In genomic region chr15:45386420-45386819, GRCh38 we compare ENCODE assay signal across 12 cellular contexts. TPM values are rescaled to one million over a fixed set of nuclear protein-coding genes. Genes with fewer than 3 reads are reported as not detected.
DNase-seq lines count a peak whose midpoint lies in the region; ATAC-seq, FAIRE-seq and TF ChIP-seq lines count a peak whose summit lies in the region.
"Had no signal": no experiment of that assay in that cellular context is flagged by ENCODE, and none has a peak within 500 bp of the region (broad histone marks: within the 10 kb centered on the region; RNA-seq: fewer than 3 reads in every experiment).

No MANE protein-coding gene starts in this region.

- no peak overlapping the region for H3K4me3 ChIP-seq in coronary artery
- no peak overlapping the region for H3K4me3 ChIP-seq in HepG2 (replicated peaks in 1 of 3; ENCODE audit: insufficient read depth in 1 of 3, low read depth in 2 of 3, low read length in 3 of 3)
- no peak overlapping the region for H3K4me3 ChIP-seq in subcutaneous abdominal adipose tissue (ENCODE audit: low read depth in 1 of 5, low read length in 5 of 5)
- no peak overlapping the region for H3K4me3 ChIP-seq in H7 (ENCODE audit: insufficient read depth, low read depth, low read length)
- H3K4me3 ChIP-seq: breast epithelium had no signal

- H3K27me3 ChIP-seq in HepG2 (ENCODE audit: control insufficient read depth in 1 of 2, insufficient read depth in 2 of 2, low read length in 2 of 2) = no peaks in the 10 kb centered on the region; a peak in 1 of 5 replicates
- H3K27me3 ChIP-seq in subcutaneous abdominal adipose tissue (ENCODE audit: control insufficient read depth in 5 of 5, insufficient read depth in 4 of 5, low read length in 5 of 5) = peaks cover 0 to 3% (median 0%) of the 10 kb centered on the region in 5 donors
- peaks cover 3% of the 10 kb centered on the region; the same call in 1 of the 2 replicates for H3K27me3 ChIP-seq in H7 (ENCODE audit: control insufficient read depth, insufficient read depth, low read length)
- H3K27me3 ChIP-seq: breast epithelium had no signal

- peak; percentile 22 to 71 for DNase-seq in NCI-H524 (lab: John Stamatoyannopoulos, UW)
- DNase-seq in coronary artery (ENCODE audit: low spot score) = no peak
- DNase-seq in HepG2 (ENCODE audit: low spot score) = peak; percentile 47
- DNase-seq in H7 = no peak
- no peak for DNase-seq in GDM1 (lab: John Stamatoyannopoulos, UW)
- DNase-seq: GOT3, NCI-H2081 treated with DMSO at 0.1 percent for 48 hours had no signal

- intact Hi-C loops in HepG2 (cut with micrococcal nuclease; ENCODE audit: unreplicated experiment) = loop anchor here (2.0 kb wide), 2 partner anchors 40 to 52 kb away; no protein-coding TSS in a partner anchor

- no peak; a peak in 1 of 4 replicates for TF ChIP-seq EP300 in HepG2 (IDR thresholded peaks at IDR 0.05; ENCODE audit: low read depth in 2 of 2, low read length in 2 of 2)
- no peak for TF ChIP-seq EP300 in HepG2 (CRISPR knock-in tag; IDR thresholded peaks at IDR 0.05; ENCODE audit: borderline replicate concordance)

- TF ChIP-seq POLR2A in HepG2 (IDR thresholded peaks at IDR 0.05; ENCODE audit: insufficient read depth in 1 of 2, low read depth in 2 of 2, low read length in 2 of 2) = no peak

- in situ Hi-C loops in HepG2 (cut with HindIII; ENCODE audit: extremely low pct_ligation_motif_present, low pct_unique_long_range_greater_than_20kb) = no loop called here

- peak; percentile 46 for FAIRE-seq in HepG2 (lab: Jason Lieb, UNC)

- CTCF ChIA-PET in HepG2 (lab: Yijun Ruan, JAX; ENCODE audit: low intra/inter-chr PET ratio, low total read pairs) = no interaction called here

- peak overlapping the region; percentile 54 for H3K4me2 ChIP-seq in HepG2 (ENCODE audit: low read depth, low read length)

- H3K36me3 ChIP-seq in HepG2 (replicated peaks in 1 of 2; ENCODE audit: control insufficient read depth in 1 of 2, insufficient read depth in 2 of 2, low read length in 2 of 2) (no peaks in the 10 kb centered on the region), subcutaneous abdominal adipose tissue (ENCODE audit: control insufficient read depth in 5 of 5, insufficient read depth in 5 of 5, low read length in 5 of 5) (no peaks in the 10 kb centered on the region), H7 (replicated peaks; ENCODE audit: control insufficient read depth, insufficient read depth, low read length) (no peaks in the 10 kb centered on the region)
- H3K36me3 ChIP-seq: breast epithelium had no signal

- 14% methylated on average over 5 of the region's 5 CpGs for WGBS in HepG2 (ENCODE audit: low lambda C conversion rate)

- POLR2A ChIA-PET in HepG2 (lab: Yijun Ruan, JAX) = interaction anchor here (2.2 kb wide), 1 partner anchor 16 kb away, joined by 9 read pairs; a partner anchor contains a TSS

- TF ChIP-seq CTCF in coronary artery (IDR thresholded peaks at IDR 0.05) (no peak), HepG2 (CRISPR knock-in tag; IDR thresholded peaks at IDR 0.05) (no peak)

- H3K79me2 ChIP-seq in HepG2 (ENCODE audit: insufficient read depth, low read length) = peaks cover 3% of the 10 kb centered on the region

- H3K9ac ChIP-seq in HepG2 (ENCODE audit: insufficient read depth, low read depth, low read length) (0 out of 2 replicates have a peak overlapping the region, but pooled peaks have one; percentile 8), subcutaneous abdominal adipose tissue (ENCODE audit: low read length in 5 of 5) (peak overlapping the region in 1 of 5 donors; percentile 43)

- peaks cover 76% of the 10 kb centered on the region for H3K4me1 ChIP-seq in HepG2 (ENCODE audit: insufficient read depth, low read length)
- peaks cover 5 to 22% (median 17%) of the 10 kb centered on the region in 5 donors for H3K4me1 ChIP-seq in subcutaneous abdominal adipose tissue (ENCODE audit: control insufficient read depth in 5 of 5, insufficient read depth in 5 of 5, low read length in 5 of 5)
- H3K4me1 ChIP-seq: breast epithelium had no signal

- no peak for TF ChIP-seq RAD21 in HepG2 (CRISPR knock-in tag; IDR thresholded peaks at IDR 0.05)

- H3K9me3 ChIP-seq in HepG2 (ENCODE audit: low read length) (no peaks in the 10 kb centered on the region), subcutaneous abdominal adipose tissue (ENCODE audit: control insufficient read depth in 5 of 5, low read length in 5 of 5) (no peaks in the 10 kb centered on the region)
- H3K9me3 ChIP-seq: breast epithelium had no signal

- ATAC-seq in HepG2 (peak; percentile 65), HG03457 (IDR thresholded peaks at IDR 0.05; ENCODE audit: unreplicated experiment) (no peak)

- no peak overlapping the region for H2AFZ ChIP-seq in HepG2 (ENCODE audit: low read length)

- H3K27ac ChIP-seq in coronary artery = peak overlapping the region; percentile 23 to 47
- peak overlapping the region; percentile 69 for H3K27ac ChIP-seq in HepG2 (ENCODE audit: extremely low read length, insufficient read depth, low read length)
- H3K27ac ChIP-seq in subcutaneous abdominal adipose tissue (ENCODE audit: low read depth, low read length) = peak overlapping the region; percentile 1
- H3K27ac ChIP-seq: epithelial cell of prostate, HL-60 had no signal

- H4K20me1 ChIP-seq in HepG2 (ENCODE audit: insufficient read depth, low read length) = no peaks in the 10 kb centered on the region

- BruUV-seq in HepG2 (replicated peaks; lab: Mats Ljungman, UMichigan) = no TSS peak

TF ChIP-seq in HepG2, 621 proteins besides CTCF, POLR2A, EP300 and RAD21 (continues in another document):
- no peak for TF ChIP-seq KLF13 (CRISPR knock-in tag; IDR thresholded peaks at IDR 0.05)
- no peak for TF ChIP-seq AFF4 (CRISPR knock-in tag; IDR thresholded peaks at IDR 0.05)
- no peak for TF ChIP-seq ZBTB7A (CRISPR knock-in tag; IDR thresholded peaks at IDR 0.05)
- no peak for TF ChIP-seq ELK4 (CRISPR knock-in tag; IDR thresholded peaks at IDR 0.05; ENCODE audit: borderline replicate concordance)
- TF ChIP-seq REPIN1 (CRISPR knock-in tag; IDR thresholded peaks at IDR 0.05; ENCODE audit: borderline replicate concordance, low read depth) = no peak
- TF ChIP-seq ZNF776 (CRISPR knock-in tag; IDR thresholded peaks at IDR 0.05) = no peak
- no peak for TF ChIP-seq ZNF616 (CRISPR knock-in tag; IDR thresholded peaks at IDR 0.05; ENCODE audit: low read depth)

RNA-seq across cellular contexts. Expression of gene GATM, which starts 8.1 kb away (rescaled TPM):
- total RNA-seq in HepG2 (2016; rRNA removed; fragmentation: Illumina TruSeq; extraction: Trizol) = 1.5 and 2.1 TPM in 2 replicates
- total RNA-seq in HepG2 (2016; cell fraction: cytosol; rRNA removed; fragmentation: Illumina TruSeq; extraction: Trizol; ENCODE audit: low read depth) = 1.2 and 1.7 TPM in 2 replicates
- 1.5 and 2.6 TPM in 2 replicates for total RNA-seq in HepG2 (2016; cell fraction: insoluble cytoplasmic fraction; rRNA removed; fragmentation: Illumina TruSeq; extraction: Trizol)
- total RNA-seq in HepG2 (2016; cell fraction: membrane; rRNA removed; fragmentation: Illumina TruSeq; extraction: Trizol) = 1.6 and 1.7 TPM in 2 replicates
- total RNA-seq in HepG2 (2016; cell fraction: nucleus; rRNA removed; fragmentation: Illumina TruSeq; extraction: Trizol) = 4.0 and 4.1 TPM in 2 replicates
- polyA plus RNA-seq in HepG2 (2011; rRNA removed) = 13.9 and 16.8 TPM in 2 replicates
- polyA plus RNA-seq in HepG2 (2011; cell fraction: cytosol; rRNA removed) = 7.0 and 7.3 TPM in 2 replicates
- polyA plus RNA-seq in HepG2 (2011; cell fraction: nucleus; rRNA removed) = 22.1 and 26.0 TPM in 2 replicates
- polyA plus RNA-seq in HepG2 (2012) = 16.6 and 32.5 TPM in 2 replicates
- 0.26 and 0.46 TPM in 2 replicates for polyA plus RNA-seq in HepG2 (2016; cell fraction: cytosol; fragmentation: Illumina TruSeq; extraction: Trizol; ENCODE audit: low read depth)
- polyA plus RNA-seq in HepG2 (2016; cell fraction: insoluble cytoplasmic fraction; fragmentation: Illumina TruSeq; extraction: Trizol; ENCODE audit: low read depth) = 0.97 TPM in 2 replicates
- 0.28 and 0.72 TPM in 2 replicates for polyA plus RNA-seq in HepG2 (2016; cell fraction: membrane; fragmentation: Illumina TruSeq; extraction: Trizol; ENCODE audit: low read depth)
- 2.4 and 3.2 TPM in 2 replicates for polyA plus RNA-seq in HepG2 (2016; cell fraction: nucleus; fragmentation: Illumina TruSeq; extraction: Trizol; ENCODE audit: insufficient read depth, low read depth)
- polyA minus RNA-seq in HepG2 (2011; rRNA and poly(A)+ RNA removed; ENCODE audit: low replicate concordance) = 0.58 and 11.2 TPM in 2 replicates
- polyA minus RNA-seq in HepG2 (2011; cell fraction: cytosol; rRNA and poly(A)+ RNA removed) = 5.3 and 6.4 TPM in 2 replicates
- 40.2 and 42.5 TPM in 2 replicates for polyA minus RNA-seq in HepG2 (2011; cell fraction: nucleus; rRNA and poly(A)+ RNA removed)
- 23.8 and 37.6 TPM in 2 replicates for total RNA-seq in H7 (2014; rRNA removed; shearing (Covaris generic))

Comparison
In these comparisons a context has a peak if more than half of its experiments do, and no peak if none do; other contexts are left out.
1. DNase-seq: peak in NCI-H524 (2 of 2) and HepG2 (single experiment); none in coronary artery (single experiment), H7 (single experiment) and GDM1 (single experiment).
2. H3K27ac ChIP-seq: peak in every context shown above with its lines; median percentile 69 in HepG2; 35 in coronary artery; 1 in subcutaneous abdominal adipose tissue.